Comparison of ENCODE assay signal across 1 cellular context in genomic region chr3:12159227-12159601, GRCh38.
A peak's percentile ranks its signal among the peaks of the same experiment; 100 is the strongest.
TF ChIP-seq lines count a peak whose summit lies in the region.

No MANE protein-coding gene starts in this region.

TF ChIP-seq in WTC11, 78 proteins besides CTCF, POLR2A, EP300 and RAD21 (continued from another document):
- 0 out of 2 replicates have a peak, but pooled peaks have one; percentile 19 for TF ChIP-seq FOXP4 (CRISPR knock-in tag; IDR thresholded peaks at IDR 0.05)
